ENCODE assay signal across 8 cellular contexts in genomic region chr17:78716814-78717393, GRCh38.
DNase-seq lines count a peak whose midpoint lies in the region; ATAC-seq and TF ChIP-seq lines count a peak whose summit lies in the region.

No MANE protein-coding gene starts in this region.

- peak overlapping the region; percentile 40 for H3K4me3 ChIP-seq in BJ (ENCODE audit: low read depth, low read length)
- H3K4me3 ChIP-seq in HEK293 (ENCODE audit: low read depth, low read length) = peak overlapping the region; percentile 13
- peak overlapping the region; percentile 2 to 46 (median 36) for H3K4me3 ChIP-seq in Peyer's patch
- peak overlapping the region; percentile 22 to 58 (median 40) for H3K4me3 ChIP-seq in right lobe of liver

- peak overlapping the region; percentile 62 to 72 for H3K4me3 Mint-ChIP-seq in stimulated activated naive B cell treated with anti-CD40 and anti-IgM and Interleukin-4, amounts not matched to agents 10 μg/mL and 1 μg/mL and 100 μg/mL, for 72 hours

- DNase-seq in BJ (ENCODE audit: low read depth) = no peak
- DNase-seq in Peyer's patch = peak; percentile 63 to 79 (median 77)
- DNase-seq in cerebellum (ENCODE audit: low spot score) = peak; percentile 90
- DNase-seq in right lobe of liver = peak; percentile 86 to 95 (median 93)
- no peak for DNase-seq in stimulated activated naive B cell treated with anti-CD40 and anti-IgM and Interleukin-4, amounts not matched to agents 10 μg/mL and 1 μg/mL and 100 μg/mL, for 72 hours
- DNase-seq in iPS-NIHi7 (ENCODE audit: extremely low spot score) = no peak

- intact Hi-C loops in right lobe of liver (cut with DNase I) = no loop called here

- CTCF ChIA-PET in BJ (lab: Yijun Ruan, JAX) (interaction anchor here (0.6 to 4.3 kb wide), 8 partner anchors 9 to 1242 kb away, joined by 3 to 23 read pairs (median 3); no protein-coding TSS in a partner anchor), HEK293 (lab: Yijun Ruan, JAX) (interaction anchor here (0.6 to 3.7 kb wide), 13 partner anchors 9 to 257 kb away, joined by 3 to 33 read pairs (median 3); no protein-coding TSS in a partner anchor)

- H3K27ac Mint-ChIP-seq in stimulated activated naive B cell treated with anti-CD40 and anti-IgM and Interleukin-4, amounts not matched to agents 10 μg/mL and 1 μg/mL and 100 μg/mL, for 72 hours = peak overlapping the region; percentile 91

- peaks cover 62 to 95% of the 10 kb centered on the region in 2 donors for H3K4me1 Mint-ChIP-seq in stimulated activated naive B cell treated with anti-CD40 and anti-IgM and Interleukin-4, amounts not matched to agents 10 μg/mL and 1 μg/mL and 100 μg/mL, for 72 hours

- H3K27ac ChIP-seq in HEK293 (ENCODE audit: extremely low read depth, low read depth, low read length) (no peak overlapping the region; the same call in 1 of the 2 replicates), Peyer's patch (peak overlapping the region in 3 of 4 donors; percentile 9 to 62 (median 48)), right lobe of liver (peak overlapping the region; percentile 12 to 69 (median 33))

- POLR2A ChIA-PET in BJ (lab: Charles Lee) (interaction anchor here (0.8 kb wide), 1 partner anchor 20 kb away, joined by 5 read pairs; no protein-coding TSS in a partner anchor), HEK293 (lab: Yijun Ruan, JAX) (interaction anchor here (0.6 to 2.3 kb wide), 3 partner anchors 8 to 20 kb away, joined by 3 to 6 read pairs (median 4); no protein-coding TSS in a partner anchor)

- 14% methylated on average over 8 of the region's 19 CpGs for WGBS in right lobe of liver (ENCODE audit: insufficient coverage, low coverage, low lambda C conversion rate, missing lambda C conversion rate)

- H3K9me3 ChIP-seq in HEK293 (ENCODE audit: control insufficient read depth, insufficient read depth, low read depth, low read length) (no peaks in the 10 kb centered on the region), Peyer's patch (no peaks in the 10 kb centered on the region), right lobe of liver (no peaks in the 10 kb centered on the region)

- peaks cover 34 to 54% of the 10 kb centered on the region in 2 donors for H3K36me3 Mint-ChIP-seq in stimulated activated naive B cell treated with anti-CD40 and anti-IgM and Interleukin-4, amounts not matched to agents 10 μg/mL and 1 μg/mL and 100 μg/mL, for 72 hours

- H3K27me3 Mint-ChIP-seq in stimulated activated naive B cell treated with anti-CD40 and anti-IgM and Interleukin-4, amounts not matched to agents 10 μg/mL and 1 μg/mL and 100 μg/mL, for 72 hours = no peaks in the 10 kb centered on the region

- H3K27me3 ChIP-seq in BJ (ENCODE audit: control insufficient read depth, insufficient read depth, low read length) = no peaks in the 10 kb centered on the region
- no peaks in the 10 kb centered on the region for H3K27me3 ChIP-seq in Peyer's patch
- H3K27me3 ChIP-seq in right lobe of liver = no peaks in the 10 kb centered on the region

- ATAC-seq in right lobe of liver = peak; percentile 82 to 90 (median 86)
- ATAC-seq in stimulated activated naive B cell treated with anti-CD40 and anti-IgM and Interleukin-4, amounts not matched to agents 10 μg/mL and 1 μg/mL and 100 μg/mL, for 72 hours (replicated peaks) = peak; percentile 31 to 47
- no peak for ATAC-seq in GM19023 (IDR thresholded peaks at IDR 0.05; ENCODE audit: unreplicated experiment)

- H3K9me3 Mint-ChIP-seq in stimulated activated naive B cell treated with anti-CD40 and anti-IgM and Interleukin-4, amounts not matched to agents 10 μg/mL and 1 μg/mL and 100 μg/mL, for 72 hours = peaks cover 0 to 1% of the 10 kb centered on the region in 2 donors

- H3K4me1 ChIP-seq in HEK293 (ENCODE audit: control insufficient read depth, insufficient read depth, low read length) = peaks cover 40% of the 10 kb centered on the region
- H3K4me1 ChIP-seq in Peyer's patch = peaks cover 6 to 75% (median 41%) of the 10 kb centered on the region in 4 donors
- H3K4me1 ChIP-seq in right lobe of liver = peaks cover 0 to 59% (median 18%) of the 10 kb centered on the region in 4 donors

- TF ChIP-seq CTCF in BJ (IDR thresholded peaks at IDR 0.05; ENCODE audit: insufficient read depth, low read depth, low read length) (no peak), HEK293 (tag by site-specific recombination; IDR thresholded peaks at IDR 0.05) (peak; percentile 70), Peyer's patch (IDR thresholded peaks at IDR 0.05) (peak in 1 of 6 experiments; percentile 4), right lobe of liver (IDR thresholded peaks at IDR 0.05) (peak in 2 of 4 donors; percentile 16 to 23)

- no peak for TF ChIP-seq POLR2A in Peyer's patch (IDR thresholded peaks at IDR 0.05)
- TF ChIP-seq POLR2A in right lobe of liver (IDR thresholded peaks at IDR 0.05) = no peak

- H3K36me3 ChIP-seq in BJ (ENCODE audit: control insufficient read depth, insufficient read depth, low read length) = no peaks in the 10 kb centered on the region
- no peaks in the 10 kb centered on the region for H3K36me3 ChIP-seq in HEK293 (ENCODE audit: control insufficient read depth in 2 of 2, insufficient read depth in 1 of 2, low read length in 2 of 2)
- H3K36me3 ChIP-seq in Peyer's patch = no peaks in the 10 kb centered on the region
- H3K36me3 ChIP-seq in right lobe of liver = no peaks in the 10 kb centered on the region

TF ChIP-seq in HEK293, 187 proteins besides CTCF, POLR2A, EP300 and RAD21 (continues in another document):
- TF ChIP-seq PRDM10 (tag by site-specific recombination; IDR thresholded peaks at IDR 0.05) (no peak), ZNF473 (tag by site-specific recombination; IDR thresholded peaks at IDR 0.05) (no peak), ZNF19 (tag by site-specific recombination; IDR thresholded peaks at IDR 0.05; ENCODE audit: low read depth) (no peak), FEZF1 (tag by site-specific recombination; IDR thresholded peaks at IDR 0.05) (peak; percentile 92), ZNF600 (tag by site-specific recombination; IDR thresholded peaks at IDR 0.05) (peak; percentile 43), ZBTB48 (tag by site-specific recombination; IDR thresholded peaks at IDR 0.05) (peak; percentile 59; the same call in 1 of the 2 replicates), YY2 (tag by site-specific recombination; IDR thresholded peaks at IDR 0.05) (peak; percentile 82), ZNF341 (tag by site-specific recombination; IDR thresholded peaks at IDR 0.05; ENCODE audit: low read depth) (peak; percentile 87), ZNF518A (tag by site-specific recombination; conservative IDR thresholded peaks at IDR 0.05; ENCODE audit: low read depth) (no peak)

Comparison
In these comparisons a context has a peak if more than half of its experiments do, and no peak if none do; other contexts are left out.
1. DNase-seq: peak in Peyer's patch (3 of 3), cerebellum (single experiment) and right lobe of liver (3 of 3); none in BJ (single experiment), stimulated activated naive B cell treated with anti-CD40 and anti-IgM and Interleukin-4, amounts not matched to agents 10 μg/mL and 1 μg/mL and 100 μg/mL, for 72 hours (single experiment) and iPS-NIHi7 (single experiment).
2. Peak in every context shown above with its lines, with median percentiles within 50 percentile points of each other: H3K4me3 ChIP-seq.